Comparison of ENCODE assay signal across 12 cellular contexts in the genomic region with DNA sequence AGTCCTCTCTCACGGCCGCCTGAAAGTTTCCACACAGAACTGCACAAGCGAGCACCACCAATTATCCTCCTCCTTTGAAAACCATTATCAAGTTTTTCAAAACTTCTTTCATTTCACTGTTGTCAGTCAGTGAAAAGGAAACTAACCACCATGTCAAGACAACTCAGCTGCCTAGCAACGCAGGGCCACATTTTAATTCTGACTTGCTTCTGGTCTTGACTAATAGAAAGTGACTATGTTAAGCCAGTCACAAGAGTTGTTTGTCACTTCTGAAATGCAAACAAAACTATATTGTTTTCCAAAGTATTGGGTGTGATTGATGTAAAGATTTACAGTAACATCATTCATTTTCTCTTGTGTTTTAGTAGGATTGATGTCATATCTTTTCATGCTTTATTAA.
DNase-seq lines count a peak whose midpoint lies in the region; ATAC-seq and TF ChIP-seq lines count a peak whose summit lies in the region.
"Had no signal": no experiment of that assay in that cellular context is flagged by ENCODE, and none has a peak within 500 bp of the region (broad histone marks: within the 10 kb centered on the region; RNA-seq: fewer than 3 reads in every experiment).

No MANE protein-coding gene starts in this region.

- no peak for DNase-seq in endodermal cell
- no peak for DNase-seq in DMS 273 (lab: John Stamatoyannopoulos, UW; ENCODE audit: unreplicated experiment)
- DNase-seq in DMS153 (lab: John Stamatoyannopoulos, UW): no peak
- DNase-seq in Karpas-422: no peak
- DNase-seq in UCSD-AML1 (lab: John Stamatoyannopoulos, UW; ENCODE audit: unreplicated experiment): no peak
- DNase-seq: dermis blood vessel endothelial cell; Kasumi-1; stimulated activated CD4-positive, alpha-beta T cell treated with anti-CD3 and anti-CD28 coated beads, Interleukin-12 subunit alpha, Interleukin-12 subunit beta, amount 100 ng/mL, for 4 hours had no signal

- H2AFZ ChIP-seq in Karpas-422 (ENCODE audit: low read length): no peak overlapping the region
- H2AFZ ChIP-seq: GM23338 had no signal

- no peaks in the 10 kb centered on the region for H3K9me3 ChIP-seq in endodermal cell (ENCODE audit: control insufficient read depth, low read length)
- no peaks in the 10 kb centered on the region for H3K9me3 ChIP-seq in Karpas-422 (ENCODE audit: low read length)

- H3K36me3 Mint-ChIP-seq in endodermal cell (ENCODE audit: low read depth): no peaks in the 10 kb centered on the region

- H3K27ac ChIP-seq in endodermal cell (ENCODE audit: low read depth, low read length): peak overlapping the region; percentile 93
- H3K27ac ChIP-seq in Karpas-422 (ENCODE audit: low read length): no peak overlapping the region

- H3K36me3 ChIP-seq in endodermal cell (ENCODE audit: control insufficient read depth, insufficient read depth, low read length) (no peaks in the 10 kb centered on the region), Karpas-422 (ENCODE audit: insufficient read depth, low read length) (no peaks in the 10 kb centered on the region)

- H3K79me2 ChIP-seq in Karpas-422 (ENCODE audit: low read length): no peaks in the 10 kb centered on the region

- no peak for TF ChIP-seq CTCF in endodermal cell (conservative IDR thresholded peaks at IDR 0.05)

- H3K9me3 Mint-ChIP-seq in endodermal cell: no peaks in the 10 kb centered on the region
- H3K9me3 Mint-ChIP-seq: GM23338 had no signal

- H3K27me3 ChIP-seq in endodermal cell (ENCODE audit: control insufficient read depth, insufficient read depth, low read length, poor library complexity, severe bottlenecking) (no peaks in the 10 kb centered on the region), Karpas-422 (ENCODE audit: low read length) (no peaks in the 10 kb centered on the region)

- H3K4me3 ChIP-seq in endodermal cell (ENCODE audit: low read length): no peak overlapping the region
- H3K4me3 ChIP-seq in Karpas-422 (ENCODE audit: low read length): no peak overlapping the region
- H3K4me3 ChIP-seq: GM23338 had no signal

- no peaks in the 10 kb centered on the region for H3K27me3 Mint-ChIP-seq in endodermal cell (ENCODE audit: insufficient read depth)

- H3K4me1 Mint-ChIP-seq in endodermal cell: peaks cover 10% of the 10 kb centered on the region
- H3K4me1 Mint-ChIP-seq: GM23338 had no signal

- no peak overlapping the region for H3K4me3 Mint-ChIP-seq in endodermal cell
- H3K4me3 Mint-ChIP-seq: GM23338 had no signal

- ATAC-seq in GM18858 (IDR thresholded peaks at IDR 0.05; ENCODE audit: unreplicated experiment) (peak; percentile 86), GM21529 (IDR thresholded peaks at IDR 0.05; ENCODE audit: unreplicated experiment) (peak; percentile 94), HG03378 (IDR thresholded peaks at IDR 0.05; ENCODE audit: unreplicated experiment) (peak; percentile 80)
- ATAC-seq: GM23338 had no signal

- H3K4me1 ChIP-seq in endodermal cell (ENCODE audit: control insufficient read depth, insufficient read depth, low read length) (peaks cover 7% of the 10 kb centered on the region), Karpas-422 (ENCODE audit: low read length) (no peaks in the 10 kb centered on the region)

- no peaks in the 10 kb centered on the region for H3K9me2 ChIP-seq in Karpas-422 (replicated peaks; ENCODE audit: insufficient read depth, low read length)

- H4K20me1 ChIP-seq in Karpas-422 (ENCODE audit: insufficient read depth, low read depth, low read length): no peaks in the 10 kb centered on the region

- H3K27ac Mint-ChIP-seq in endodermal cell: no peak overlapping the region
- H3K27ac Mint-ChIP-seq: GM23338 had no signal

- WGBS in endodermal cell (ENCODE audit: insufficient coverage in 1 of 2, insufficient read length in 1 of 2), 2 experiments: 63 to 85% methylated on average over 3 to 4 of the region's 4 CpGs

- H3K9ac ChIP-seq in endodermal cell (ENCODE audit: extremely low read depth, low read length, poor library complexity, severe bottlenecking) (no peak overlapping the region), Karpas-422 (ENCODE audit: low read length) (no peak overlapping the region)

- no peak overlapping the region for H3K4me2 ChIP-seq in Karpas-422 (ENCODE audit: low read depth, low read length, poor library complexity, severe bottlenecking)
- H3K4me2 ChIP-seq: GM23338 had no signal
